ENCODE assay signal across 6 cellular contexts in genomic region chr13:62094937-62095336, GRCh38.
"Had no signal": no experiment of that assay in that cellular context is flagged by ENCODE, and none has a peak within 500 bp of the region (broad histone marks: within the 10 kb centered on the region; RNA-seq: fewer than 3 reads in every experiment).

No MANE protein-coding gene starts in this region.

- H3K36me3 ChIP-seq: HAP-1 had no signal

- H2AFZ ChIP-seq: GM23338 had no signal

- H3K9ac ChIP-seq: KMS-11 had no signal

- H3K4me2 ChIP-seq: GM23338, KMS-11 had no signal

- H3K4me3 ChIP-seq: GM23338, HAP-1 had no signal

- ATAC-seq: GM23338, HCT116 had no signal

- FAIRE-seq: HTR-8/SVneo had no signal

- H3K27ac ChIP-seq: KMS-11 had no signal

- H3K9me3 ChIP-seq: HAP-1 had no signal

- DNase-seq: H7 had no signal
